In genomic region chr10:19488592-19489280, GRCh38 we compare ENCODE assay signal across 8 cellular contexts.
DNase-seq lines count a peak whose midpoint lies in the region; ATAC-seq, FAIRE-seq and TF ChIP-seq lines count a peak whose summit lies in the region.

No MANE protein-coding gene starts in this region.

- H3K4me1 Mint-ChIP-seq in stimulated activated naive CD8-positive, alpha-beta T cell treated with anti-CD3 and anti-CD28 coated beads, Interleukin-15, Interleukin-2, amounts not matched to agents 100 ng/mL and 50 ng/mL, for 24 hours (ENCODE audit: low read depth): no peaks in the 10 kb centered on the region

- BruUV-seq in HepG2 (replicated peaks; lab: Mats Ljungman, UMichigan) (no TSS peak), PC-3 (replicated peaks; lab: Mats Ljungman, UMichigan) (no TSS peak)

- peak overlapping the region; percentile 83 for H2BK120ac ChIP-seq in H1 (replicated peaks; ENCODE audit: low read depth, low read length)

- H4K5ac ChIP-seq in H1 (ENCODE audit: insufficient read length, low read depth, low read length): no peak overlapping the region

- no peaks in the 10 kb centered on the region for H3K79me1 ChIP-seq in H1 (ENCODE audit: low read depth, low read length)

- H3K4me3 ChIP-seq in H1 (ENCODE audit: extremely low read depth in 1 of 4, insufficient read depth in 2 of 4, low read depth in 3 of 4, low read length in 4 of 4) (peak overlapping the region in 2 of 4 experiments; percentile 8 to 14; a peak in 1 of 8 replicates), HepG2 (replicated peaks in 1 of 3; ENCODE audit: insufficient read depth in 1 of 3, low read depth in 2 of 3, low read length in 3 of 3) (no peak overlapping the region), PC-3 (ENCODE audit: low read length) (no peak overlapping the region)

- H4K91ac ChIP-seq in H1 (replicated peaks; ENCODE audit: insufficient read length, low read length): peak overlapping the region; percentile 85

- no peaks in the 10 kb centered on the region for H3K27me3 Mint-ChIP-seq in stimulated activated naive CD8-positive, alpha-beta T cell treated with anti-CD3 and anti-CD28 coated beads, Interleukin-15, Interleukin-2, amounts not matched to agents 100 ng/mL and 50 ng/mL, for 24 hours

- TF ChIP-seq CTCF in H1 (IDR thresholded peaks at IDR 0.05; ENCODE audit: control extremely low read depth in 1 of 3, insufficient read depth in 1 of 3, low read depth in 1 of 3, low read length in 3 of 3) (peak in 2 of 3 experiments; percentile 11 to 26; a peak in 2 of 4 replicates), HepG2 (CRISPR knock-in tag; IDR thresholded peaks at IDR 0.05) (peak; percentile 45), PC-3 (conservative IDR thresholded peaks at IDR 0.05; ENCODE audit: low read depth, low read length) (no peak)

- no peaks in the 10 kb centered on the region for H3K79me2 ChIP-seq in H1 (ENCODE audit: control insufficient read depth in 1 of 2, insufficient read depth in 2 of 2, low read length in 2 of 2)
- no peaks in the 10 kb centered on the region for H3K79me2 ChIP-seq in HepG2 (ENCODE audit: insufficient read depth, low read length)
- no peaks in the 10 kb centered on the region for H3K79me2 ChIP-seq in PC-3 (ENCODE audit: low read length)

- POLR2A ChIA-PET in H1 (lab: Charles Lee; ENCODE audit: partially characterized antibody): no interaction called here
- POLR2A ChIA-PET in HepG2 (lab: Yijun Ruan, JAX): no interaction called here
- POLR2A ChIA-PET in PC-3 (lab: Charles Lee; ENCODE audit: unreplicated experiment): no interaction called here

- no peaks in the 10 kb centered on the region for H3K27me3 ChIP-seq in H1 (replicated peaks in 1 of 4; ENCODE audit: control insufficient read depth in 3 of 4, extremely low read depth in 1 of 4, insufficient read depth in 3 of 4, low read length in 3 of 4)
- no peaks in the 10 kb centered on the region for H3K27me3 ChIP-seq in HepG2 (ENCODE audit: control insufficient read depth in 1 of 2, insufficient read depth in 2 of 2, low read length in 2 of 2)
- H3K27me3 ChIP-seq in PC-3 (ENCODE audit: low read length): no peaks in the 10 kb centered on the region

- H3K9ac ChIP-seq in H1 (replicated peaks in 1 of 4; ENCODE audit: extremely low read depth in 1 of 4, low read depth in 3 of 4, low read length in 3 of 4) (0 out of 7 replicates have a peak overlapping the region, but pooled peaks of 1 of the 4 experiments have one; percentile 13), HepG2 (ENCODE audit: insufficient read depth, low read depth, low read length) (no peak overlapping the region), PC-3 (ENCODE audit: low read length) (no peak overlapping the region)

- peak overlapping the region; percentile 20 to 51; a peak in 3 of 4 replicates for H3K4me2 ChIP-seq in H1 (ENCODE audit: insufficient read depth in 1 of 2, low read depth in 2 of 2, low read length in 2 of 2)
- H3K4me2 ChIP-seq in HepG2 (ENCODE audit: low read depth, low read length): peak overlapping the region; percentile 48
- no peak overlapping the region for H3K4me2 ChIP-seq in PC-3 (ENCODE audit: low read length)

- 0 out of 2 replicates have a peak overlapping the region, but pooled peaks have one; percentile 71 for H2BK5ac ChIP-seq in H1 (ENCODE audit: low read depth, low read length)

- H2BK20ac ChIP-seq in H1 (ENCODE audit: low read length): 0 out of 2 replicates have a peak overlapping the region, but pooled peaks have one; percentile 34

- ATAC-seq in HepG2: peak; percentile 96
- ATAC-seq in PC-3: no peak

- no peaks in the 10 kb centered on the region for H3K36me3 Mint-ChIP-seq in stimulated activated naive CD8-positive, alpha-beta T cell treated with anti-CD3 and anti-CD28 coated beads, Interleukin-15, Interleukin-2, amounts not matched to agents 100 ng/mL and 50 ng/mL, for 24 hours (ENCODE audit: low read depth)

- H3K36me3 ChIP-seq in H1 (ENCODE audit: control insufficient read depth in 2 of 4, insufficient read depth in 4 of 4, low read length in 3 of 4) (no peaks in the 10 kb centered on the region), HepG2 (replicated peaks in 1 of 2; ENCODE audit: control insufficient read depth in 1 of 2, insufficient read depth in 2 of 2, low read length in 2 of 2) (peaks cover 0 to 6% of the 10 kb centered on the region in 2 experiments; a peak in 1 of 5 replicates), PC-3 (ENCODE audit: low read depth, low read length) (no peaks in the 10 kb centered on the region)

- H3K4me1 ChIP-seq in H1 (replicated peaks in 1 of 4; ENCODE audit: control insufficient read depth in 3 of 4, insufficient read depth in 4 of 4, low read length in 3 of 4) (peaks cover 0 to 7% (median 3%) of the 10 kb centered on the region in 4 experiments; a peak in 4 of 7 replicates), HepG2 (ENCODE audit: insufficient read depth, low read length) (no peaks in the 10 kb centered on the region), PC-3 (ENCODE audit: insufficient read depth, low read length) (no peaks in the 10 kb centered on the region)

- CTCF ChIA-PET in H1 (lab: Charles Lee; ENCODE audit: partially characterized antibody): interaction anchor here (0.6 to 1.2 kb wide), 3 partner anchors 12 to 72 kb away, joined by 3 to 4 read pairs (median 3); no protein-coding TSS in a partner anchor
- CTCF ChIA-PET in HepG2 (lab: Yijun Ruan, JAX; ENCODE audit: low intra/inter-chr PET ratio, low total read pairs): no interaction called here
- CTCF ChIA-PET in PC-3 (lab: Charles Lee): no interaction called here

- no peak overlapping the region for H2AK5ac ChIP-seq in H1 (ENCODE audit: low read depth, low read length)

- H2AFZ ChIP-seq in H1 (ENCODE audit: low read length): peak overlapping the region; percentile 76
- H2AFZ ChIP-seq in HepG2 (ENCODE audit: low read length): no peak overlapping the region
- no peak overlapping the region for H2AFZ ChIP-seq in PC-3 (ENCODE audit: low read length)

- H3K23me2 ChIP-seq in H1 (ENCODE audit: low read depth, low read length): no peaks in the 10 kb centered on the region

- intact Hi-C loops in HepG2 (cut with micrococcal nuclease; ENCODE audit: unreplicated experiment): no loop called here
- intact Hi-C loops in PC-3 (cut with micrococcal nuclease): no loop called here

- peak overlapping the region; percentile 32 for H3K18ac ChIP-seq in H1 (ENCODE audit: extremely low read depth, low read length)

- DNase-seq in NCI-H146 (lab: John Stamatoyannopoulos, UW): peak; percentile 41
- DNase-seq in H1 (ENCODE audit: low read depth in 1 of 2, low spot score in 2 of 2): peak; percentile 34 to 90
- peak; percentile 5 for DNase-seq in HepG2 (ENCODE audit: low spot score)
- no peak for DNase-seq in DMS 273 treated with DMSO at 0.1 percent for 48 hours (lab: John Stamatoyannopoulos, UW)
- DNase-seq in GDM1 (lab: John Stamatoyannopoulos, UW): no peak
- DNase-seq in PC-3: no peak
- no peak for DNase-seq in NCI-H69 (lab: John Stamatoyannopoulos, UW)

- H3K9me3 ChIP-seq in H1 (ENCODE audit: insufficient read depth in 2 of 2, low read depth in 1 of 2, low read length in 1 of 2): no peaks in the 10 kb centered on the region
- no peaks in the 10 kb centered on the region for H3K9me3 ChIP-seq in HepG2 (ENCODE audit: low read length)
- H3K9me3 ChIP-seq in PC-3 (ENCODE audit: low read length): no peaks in the 10 kb centered on the region

- FAIRE-seq in H1 (lab: Jason Lieb, UNC) (peak; percentile 70), HepG2 (lab: Jason Lieb, UNC) (no peak)

- TF ChIP-seq RAD21 in H1 (IDR thresholded peaks at IDR 0.05 in 1 of 2, conservative IDR thresholded peaks at IDR 0.05 in 1 of 2; ENCODE audit: low read depth in 2 of 2, low read length in 2 of 2) (peak; percentile 2 to 52; a peak in 3 of 4 replicates), HepG2 (CRISPR knock-in tag; IDR thresholded peaks at IDR 0.05) (no peak)

- no peak overlapping the region for H3K14ac ChIP-seq in H1 (ENCODE audit: insufficient read length)

- peak overlapping the region; percentile 14; the same call in 1 of the 2 replicates for H4K8ac ChIP-seq in H1 (ENCODE audit: extremely low read depth, insufficient read depth, low read length)

- H3K27ac ChIP-seq in H1 (ENCODE audit: low read depth, low read length): 0 out of 2 replicates have a peak overlapping the region, but pooled peaks have one; percentile 26
- no peak overlapping the region for H3K27ac ChIP-seq in HepG2 (ENCODE audit: extremely low read length, insufficient read depth, low read length)
- H3K27ac ChIP-seq in PC-3 (ENCODE audit: low read length): no peak overlapping the region

- peaks cover 12% of the 10 kb centered on the region for H3K9me3 Mint-ChIP-seq in stimulated activated naive CD8-positive, alpha-beta T cell treated with anti-CD3 and anti-CD28 coated beads, Interleukin-15, Interleukin-2, amounts not matched to agents 100 ng/mL and 50 ng/mL, for 24 hours

- H2BK12ac ChIP-seq in H1 (ENCODE audit: low read depth, low read length): peak overlapping the region; percentile 68; the same call in 1 of the 2 replicates

- TF ChIP-seq EP300 in H1 (IDR thresholded peaks at IDR 0.05; ENCODE audit: borderline replicate concordance in 1 of 2, low read depth in 2 of 2, low read length in 2 of 2) (peak in 1 of 2 experiments; percentile 44; a peak in 1 of 3 replicates), HepG2 (IDR thresholded peaks at IDR 0.05; ENCODE audit: low read depth in 2 of 2, low read length in 2 of 2) (no peak), HepG2 (CRISPR knock-in tag; IDR thresholded peaks at IDR 0.05; ENCODE audit: borderline replicate concordance) (no peak)

- peak overlapping the region; percentile 30 for H3K56ac ChIP-seq in H1 (replicated peaks; ENCODE audit: insufficient read length, low read depth, low read length)

- no peaks in the 10 kb centered on the region for H3F3A ChIP-seq in PC-3 (ENCODE audit: low read length, unreplicated experiment)

- no peaks in the 10 kb centered on the region for H3K9me2 ChIP-seq in PC-3 (replicated peaks; ENCODE audit: low read length)

- H4K20me1 ChIP-seq in H1 (replicated peaks in 1 of 2; ENCODE audit: control insufficient read depth in 1 of 2, insufficient read depth in 2 of 2, low read length in 2 of 2) (no peaks in the 10 kb centered on the region), HepG2 (ENCODE audit: insufficient read depth, low read length) (no peaks in the 10 kb centered on the region), PC-3 (ENCODE audit: low read length) (no peaks in the 10 kb centered on the region)

- TF ChIP-seq POLR2A in H1 (IDR thresholded peaks at IDR 0.05; ENCODE audit: control extremely low read depth in 1 of 2, low read depth in 2 of 2, low read length in 2 of 2): no peak
- TF ChIP-seq POLR2A in HepG2 (IDR thresholded peaks at IDR 0.05; ENCODE audit: insufficient read depth in 1 of 2, low read depth in 2 of 2, low read length in 2 of 2): no peak

- in situ Hi-C loops in HepG2 (cut with HindIII; ENCODE audit: extremely low pct_ligation_motif_present, low pct_unique_long_range_greater_than_20kb): no loop called here

- H3K4ac ChIP-seq in H1 (replicated peaks; ENCODE audit: insufficient read length, low read depth, low read length): no peak overlapping the region

- no peak overlapping the region for H3K23ac ChIP-seq in H1 (ENCODE audit: insufficient read length)

- H3K4me3 Mint-ChIP-seq in stimulated activated naive CD8-positive, alpha-beta T cell treated with anti-CD3 and anti-CD28 coated beads, Interleukin-15, Interleukin-2, amounts not matched to agents 100 ng/mL and 50 ng/mL, for 24 hours: peak overlapping the region; percentile 56

- WGBS in H1 (ENCODE audit: extremely low coverage in 1 of 2, insufficient coverage in 1 of 2, insufficient read length in 1 of 2, insufficient replicate concordance in 2 of 2, low coverage in 1 of 2, low lambda C conversion rate in 2 of 2, missing lambda C conversion rate in 1 of 2), 2 experiments: 25% methylated on average over 23 of the region's 23 CpGs; no CpG with 5 or more reads in 1 of the 2 experiments
- 47% methylated on average over 23 of the region's 23 CpGs for WGBS in HepG2 (ENCODE audit: low lambda C conversion rate)

- H3K27ac Mint-ChIP-seq in stimulated activated naive CD8-positive, alpha-beta T cell treated with anti-CD3 and anti-CD28 coated beads, Interleukin-15, Interleukin-2, amounts not matched to agents 100 ng/mL and 50 ng/mL, for 24 hours: no peak overlapping the region

- peak overlapping the region; percentile 88; the same call in 1 of the 2 replicates for H2BK15ac ChIP-seq in H1 (ENCODE audit: low read length)

Comparison
In these comparisons a context has a peak if more than half of its experiments do, and no peak if none do; other contexts are left out.
1. DNase-seq: peak in NCI-H146 (single experiment), H1 (2 of 2) and HepG2 (single experiment); none in DMS 273 treated with DMSO at 0.1 percent for 48 hours (single experiment), GDM1 (single experiment), PC-3 (single experiment) and NCI-H69 (single experiment).